ENCODE assay signal across 7 cellular contexts in genomic region chr13:98890186-98890585, GRCh38.
DNase-seq lines count a peak whose midpoint lies in the region; ATAC-seq and TF ChIP-seq lines count a peak whose summit lies in the region.

No MANE protein-coding gene starts in this region.

- ATAC-seq in heart right ventricle (peak; percentile 44 to 90 (median 69)), HG02970 (IDR thresholded peaks at IDR 0.05; ENCODE audit: low FRiP score, unreplicated experiment) (no peak)

- 56 to 69% methylated on average over 8 of the region's 8 CpGs for WGBS in heart right ventricle, 2 donors

- TF ChIP-seq CTCF in heart right ventricle (IDR thresholded peaks at IDR 0.05), result no peak

- H3K4me3 ChIP-seq in heart right ventricle, result no peak overlapping the region

- DNase-seq in HT-29 (ENCODE audit: low spot score), result peak; percentile 25
- peak; percentile 20 for DNase-seq in activated CD8-positive, alpha-beta memory T cell treated with anti-CD3 and anti-CD28 coated beads, Interleukin-2, amount 50 U/mL, for 24 hours (ENCODE audit: extremely low read depth)
- DNase-seq in heart right ventricle, result no peak
- peak; percentile 10 for DNase-seq in stimulated activated CD8-positive, alpha-beta memory T cell treated with anti-CD3 and anti-CD28 coated beads, Interleukin-12 subunit alpha, Interleukin-12 subunit beta, amount 100 ng/mL, for 24 hours (ENCODE audit: extremely low read depth)
- no peak for DNase-seq in NCI-H1092 (lab: John Stamatoyannopoulos, UW)
- DNase-seq in NCI-H146 (lab: John Stamatoyannopoulos, UW), result no peak

- H3K27me3 ChIP-seq in heart right ventricle, result no peaks in the 10 kb centered on the region

- intact Hi-C loops in heart right ventricle (cut with DNase I), result loop anchor here in 5 of 10 donors (5.0 to 10.0 kb wide), 3 partner anchors 85 to 147 kb away; partner anchors contain the start of gene DOCK9 (in 1 of the 5)

- no peaks in the 10 kb centered on the region for H3K9me3 ChIP-seq in heart right ventricle

- H3K27ac ChIP-seq in heart right ventricle, result no peak overlapping the region

- peaks cover 0 to 85% (median 19%) of the 10 kb centered on the region in 9 donors for H3K36me3 ChIP-seq in heart right ventricle

- H3K4me1 ChIP-seq in heart right ventricle, result peaks cover 0 to 49% (median 22%) of the 10 kb centered on the region in 9 donors

Comparison
In these comparisons a context has a peak if more than half of its experiments do, and no peak if none do; other contexts are left out.
1. DNase-seq: peak in HT-29 (single experiment), activated CD8-positive, alpha-beta memory T cell treated with anti-CD3 and anti-CD28 coated beads, Interleukin-2, amount 50 U/mL, for 24 hours (single experiment) and stimulated activated CD8-positive, alpha-beta memory T cell treated with anti-CD3 and anti-CD28 coated beads, Interleukin-12 subunit alpha, Interleukin-12 subunit beta, amount 100 ng/mL, for 24 hours (single experiment); none in heart right ventricle (0 of 2), NCI-H1092 (single experiment) and NCI-H146 (single experiment).